9 cellular contexts compared by ENCODE assay signal in the genomic region with DNA sequence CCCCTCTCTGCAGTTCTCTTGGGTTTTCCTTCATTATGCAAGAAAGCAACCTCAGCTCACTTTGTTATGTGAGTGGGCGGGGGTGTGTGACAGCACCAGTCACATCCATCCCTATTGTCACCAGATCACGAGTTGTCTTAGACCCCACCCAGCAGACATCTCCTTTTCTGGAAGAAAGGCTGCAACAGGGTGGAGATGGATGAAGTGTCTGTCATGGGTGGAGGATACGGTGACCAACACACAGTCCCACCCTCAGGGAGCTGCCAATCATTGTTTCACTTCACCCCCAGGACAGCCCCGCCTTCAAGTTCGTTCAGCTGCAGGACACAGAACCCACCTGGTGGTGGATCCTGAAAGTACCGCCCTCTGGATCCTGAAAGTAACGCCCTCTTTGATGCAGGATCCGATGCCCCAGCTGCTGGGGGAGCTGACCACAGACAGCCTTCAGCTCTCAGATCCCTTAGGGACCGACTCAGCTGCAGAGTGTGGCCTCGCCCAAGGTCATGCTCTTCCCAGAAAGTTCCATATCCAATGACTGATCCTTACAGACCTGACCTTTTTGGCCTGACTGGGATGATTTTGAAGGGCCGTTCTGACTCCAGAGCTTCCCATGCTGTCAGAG.
DNase-seq lines count a peak whose midpoint lies in the region; ATAC-seq, FAIRE-seq and TF ChIP-seq lines count a peak whose summit lies in the region.
"Had no signal": no experiment of that assay in that cellular context is flagged by ENCODE, and none has a peak within 500 bp of the region (broad histone marks: within the 10 kb centered on the region; RNA-seq: fewer than 3 reads in every experiment).

No MANE protein-coding gene starts in this region.

- TF ChIP-seq RAD21 in HepG2 (CRISPR knock-in tag; IDR thresholded peaks at IDR 0.05), result peak; percentile 37; the same call in 1 of the 2 replicates

- no peaks in the 10 kb centered on the region for H3K36me3 Mint-ChIP-seq in activated T-helper 17 cell treated with anti-CD3 and anti-CD28 coated beads, Interleukin-2, amount 50 U/mL, for 72 hours (ENCODE audit: low read depth)

- no peak overlapping the region for H3K4me3 ChIP-seq in right atrium auricular region
- no peak overlapping the region for H3K4me3 ChIP-seq in HepG2 (replicated peaks in 1 of 3; ENCODE audit: insufficient read depth in 1 of 3, low read depth in 2 of 3, low read length in 3 of 3)
- H3K4me3 ChIP-seq: adrenal gland had no signal

- no peaks in the 10 kb centered on the region for H3K79me2 ChIP-seq in HepG2 (ENCODE audit: insufficient read depth, low read length)

- H3K9me3 ChIP-seq in right atrium auricular region (no peaks in the 10 kb centered on the region), HepG2 (ENCODE audit: low read length) (no peaks in the 10 kb centered on the region)
- H3K9me3 ChIP-seq: adrenal gland had no signal

- CTCF ChIA-PET in HepG2 (lab: Yijun Ruan, JAX; ENCODE audit: low intra/inter-chr PET ratio, low total read pairs), result interaction anchor here (1.5 kb wide), 1 partner anchor 68 kb away, joined by 4 read pairs; no protein-coding TSS in a partner anchor

- ATAC-seq in Right ventricle myocardium inferior (peak; percentile 51), HepG2 (peak; percentile 91), HG02610 (IDR thresholded peaks at IDR 0.05; ENCODE audit: unreplicated experiment) (no peak)
- peak; percentile 56 for ATAC-seq in activated T-helper 17 cell treated with anti-CD3 and anti-CD28 coated beads, Interleukin-2, amount 50 U/mL, for 72 hours (replicated peaks)

- H3K27me3 ChIP-seq in right atrium auricular region, result no peaks in the 10 kb centered on the region
- H3K27me3 ChIP-seq in HepG2 (ENCODE audit: control insufficient read depth in 1 of 2, insufficient read depth in 2 of 2, low read length in 2 of 2), result no peaks in the 10 kb centered on the region

- H4K20me1 ChIP-seq in HepG2 (ENCODE audit: insufficient read depth, low read length), result no peaks in the 10 kb centered on the region

- no peaks in the 10 kb centered on the region for H3K9me3 Mint-ChIP-seq in activated T-helper 17 cell treated with anti-CD3 and anti-CD28 coated beads, Interleukin-2, amount 50 U/mL, for 72 hours

- peak in 1 of 2 donors; percentile 31 for TF ChIP-seq CTCF in right atrium auricular region (IDR thresholded peaks at IDR 0.05)
- TF ChIP-seq CTCF in HepG2 (CRISPR knock-in tag; IDR thresholded peaks at IDR 0.05), result peak; percentile 60

- H3K9ac ChIP-seq in HepG2 (ENCODE audit: insufficient read depth, low read depth, low read length), result no peak overlapping the region

- peaks cover 0 to 16% of the 10 kb centered on the region in 2 donors for H3K4me1 ChIP-seq in right atrium auricular region
- H3K4me1 ChIP-seq in HepG2 (ENCODE audit: insufficient read depth, low read length), result no peaks in the 10 kb centered on the region
- H3K4me1 ChIP-seq: adrenal gland had no signal

- no TSS peak for BruUV-seq in HepG2 (replicated peaks; lab: Mats Ljungman, UMichigan)

- in situ Hi-C loops in HepG2 (cut with HindIII; ENCODE audit: extremely low pct_ligation_motif_present, low pct_unique_long_range_greater_than_20kb), result no loop called here

- H3K4me1 Mint-ChIP-seq in activated T-helper 17 cell treated with anti-CD3 and anti-CD28 coated beads, Interleukin-2, amount 50 U/mL, for 72 hours, result no peaks in the 10 kb centered on the region

- H3K27ac ChIP-seq in right atrium auricular region (no peak overlapping the region), HepG2 (ENCODE audit: extremely low read length, insufficient read depth, low read length) (no peak overlapping the region)
- H3K27ac ChIP-seq: adrenal gland had no signal

- no peaks in the 10 kb centered on the region for H3K27me3 Mint-ChIP-seq in activated T-helper 17 cell treated with anti-CD3 and anti-CD28 coated beads, Interleukin-2, amount 50 U/mL, for 72 hours

- POLR2A ChIA-PET in HepG2 (lab: Yijun Ruan, JAX), result no interaction called here

- H3K27ac Mint-ChIP-seq in activated T-helper 17 cell treated with anti-CD3 and anti-CD28 coated beads, Interleukin-2, amount 50 U/mL, for 72 hours, result no peak overlapping the region

- DNase-seq in Right ventricle myocardium inferior (ENCODE audit: missing footprints), result no peak
- no peak for DNase-seq in right atrium auricular region (ENCODE audit: low spot score)
- peak; percentile 38 for DNase-seq in HuH-7.5 (ENCODE audit: low spot score)
- peak; percentile 35 for DNase-seq in HepG2 (ENCODE audit: low spot score)
- DNase-seq in hippocampal formation (lab: John Stamatoyannopoulos, UW), result no peak
- no peak for DNase-seq in activated gamma-delta T cell treated with Interleukin-2 at 50 U/mL for 16 hours

- H3K36me3 ChIP-seq in right atrium auricular region, result no peaks in the 10 kb centered on the region
- H3K36me3 ChIP-seq in HepG2 (replicated peaks in 1 of 2; ENCODE audit: control insufficient read depth in 1 of 2, insufficient read depth in 2 of 2, low read length in 2 of 2), result no peaks in the 10 kb centered on the region
- H3K36me3 ChIP-seq: adrenal gland had no signal

- H2AFZ ChIP-seq in HepG2 (ENCODE audit: low read length), result no peak overlapping the region

- H3K4me2 ChIP-seq in HepG2 (ENCODE audit: low read depth, low read length), result no peak overlapping the region

- peak; percentile 12 for FAIRE-seq in HepG2 (lab: Jason Lieb, UNC)

- H3K4me3 Mint-ChIP-seq in activated T-helper 17 cell treated with anti-CD3 and anti-CD28 coated beads, Interleukin-2, amount 50 U/mL, for 72 hours, result no peak overlapping the region

- TF ChIP-seq POLR2A in HepG2 (IDR thresholded peaks at IDR 0.05; ENCODE audit: insufficient read depth in 1 of 2, low read depth in 2 of 2, low read length in 2 of 2), result no peak

- no peak for TF ChIP-seq EP300 in HepG2 (IDR thresholded peaks at IDR 0.05; ENCODE audit: low read depth in 2 of 2, low read length in 2 of 2)
- TF ChIP-seq EP300 in HepG2 (CRISPR knock-in tag; IDR thresholded peaks at IDR 0.05; ENCODE audit: borderline replicate concordance), result no peak

- intact Hi-C loops in Right ventricle myocardium inferior (cut with DNase I) (no loop called here), HepG2 (cut with micrococcal nuclease; ENCODE audit: unreplicated experiment) (loop anchor here (5.0 kb wide), 1 partner anchor 66 kb away; no protein-coding TSS in a partner anchor)

- WGBS in HepG2 (ENCODE audit: low lambda C conversion rate), result 37% methylated on average over 3 of the region's 11 CpGs

TF ChIP-seq in HepG2, 621 proteins besides CTCF, POLR2A, EP300 and RAD21:
- TF ChIP-seq SMC3 (IDR thresholded peaks at IDR 0.05; ENCODE audit: low read length) (peak; percentile 14; the same call in 1 of the 2 replicates), SNAPC2 (CRISPR knock-in tag; IDR thresholded peaks at IDR 0.05) (no peak), STAG1 (CRISPR knock-in tag; IDR thresholded peaks at IDR 0.05) (peak; percentile 54), ONECUT2 (CRISPR knock-in tag; IDR thresholded peaks at IDR 0.05) (no peak), XRCC5 (optimal IDR thresholded peaks at IDR 0.05; ENCODE audit: low read length) (peak; percentile 21), ATRX (CRISPR knock-in tag; IDR thresholded peaks at IDR 0.05; ENCODE audit: borderline replicate concordance) (no peak)
- TF ChIP-seq, protein P1, sequence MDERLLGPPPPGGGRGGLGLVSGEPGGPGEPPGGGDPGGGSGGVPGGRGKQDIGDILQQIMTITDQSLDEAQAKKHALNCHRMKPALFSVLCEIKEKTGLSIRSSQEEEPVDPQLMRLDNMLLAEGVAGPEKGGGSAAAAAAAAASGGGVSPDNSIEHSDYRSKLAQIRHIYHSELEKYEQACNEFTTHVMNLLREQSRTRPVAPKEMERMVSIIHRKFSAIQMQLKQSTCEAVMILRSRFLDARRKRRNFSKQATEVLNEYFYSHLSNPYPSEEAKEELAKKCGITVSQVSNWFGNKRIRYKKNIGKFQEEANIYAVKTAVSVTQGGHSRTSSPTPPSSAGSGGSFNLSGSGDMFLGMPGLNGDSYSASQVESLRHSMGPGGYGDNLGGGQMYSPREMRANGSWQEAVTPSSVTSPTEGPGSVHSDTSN (CRISPR knock-in tag; IDR thresholded peaks at IDR 0.05), result peak; percentile 52; the same call in 1 of the 2 replicates

Comparison
In these comparisons a context has a peak if more than half of its experiments do, and no peak if none do; other contexts are left out.
1. DNase-seq: peak in HuH-7.5 (single experiment) and HepG2 (single experiment); none in Right ventricle myocardium inferior (single experiment), right atrium auricular region (single experiment), hippocampal formation (0 of 2) and activated gamma-delta T cell treated with Interleukin-2 at 50 U/mL for 16 hours (single experiment).